33 cellular contexts compared by ENCODE assay signal in the genomic region with DNA sequence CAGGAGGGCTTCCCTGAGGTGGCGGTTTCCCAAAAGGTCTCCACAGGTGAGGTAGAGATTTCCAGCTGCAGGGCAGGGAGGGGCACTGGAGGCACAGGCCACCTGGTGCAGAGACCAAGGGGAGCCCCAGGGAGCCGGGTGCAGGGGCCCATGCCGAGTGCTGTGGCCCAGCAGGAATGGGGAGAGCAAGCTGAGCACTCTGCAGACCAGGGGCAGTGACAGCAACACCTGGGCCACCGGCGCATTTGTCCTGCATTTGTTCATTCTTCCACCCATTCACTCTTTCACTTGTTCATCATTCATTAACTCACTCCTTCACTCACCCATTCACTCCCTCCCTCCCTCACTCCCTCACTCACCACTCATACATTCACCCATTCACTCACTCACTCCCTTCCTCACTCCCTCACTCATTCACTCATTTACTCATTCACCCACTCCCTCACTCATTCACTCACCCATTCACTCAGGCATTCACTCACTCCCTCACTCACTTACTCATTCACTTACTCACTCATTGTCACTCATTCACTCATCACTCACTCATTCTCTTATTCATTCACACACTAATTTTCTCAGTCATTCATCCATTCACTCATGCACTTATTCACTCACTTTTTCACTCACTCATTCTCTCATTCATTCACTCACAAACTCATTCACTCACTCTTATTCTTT. TPM values are rescaled to one million over a fixed set of nuclear protein-coding genes. Genes with fewer than 3 reads are reported as not detected.
"Had no signal": no experiment of that assay in that cellular context is flagged by ENCODE, and none has a peak within 500 bp of the region (broad histone marks: within the 10 kb centered on the region; RNA-seq: fewer than 3 reads in every experiment).

No MANE protein-coding gene starts in this region.

- H3K27me3 ChIP-seq: neutrophil, ovary, thyroid gland, upper lobe of left lung, vagina had no signal

- H3K4me2 ChIP-seq: smooth muscle cell had no signal

- H3K36me3 Mint-ChIP-seq: activated CD4-positive, alpha-beta memory T cell treated with anti-CD3 and anti-CD28 coated beads for 36 hours; stimulated activated naive B cell treated with anti-CD40 and anti-IgM and Interleukin-4, amounts not matched to agents 10 μg/mL and 1 μg/mL and 100 μg/mL, for 72 hours had no signal

- H3K9me3 Mint-ChIP-seq: activated CD4-positive, alpha-beta memory T cell treated with anti-CD3 and anti-CD28 coated beads for 36 hours; activated CD4-positive, alpha-beta T cell treated with anti-CD3 and anti-CD28 coated beads, Interleukin-2, amount 10 ng/mL, durations not matched to agents 24 days and 14 days; activated T-helper 1 cell treated with anti-CD3 and anti-CD28 coated beads, Interleukin-12 subunit alpha, Interleukin-12 subunit beta, Interleukin-2, Interleukin-4 antibody, amounts not matched to agents 30 ng/mL and 10 ng/mL and 1 ng/mL, durations not matched to agents 14 hours and 24 hours and 36 hours; effector memory CD8-positive, alpha-beta T cell; nephron; stimulated activated naive B cell treated with anti-CD40 and anti-IgM and Interleukin-4, amounts not matched to agents 10 μg/mL and 1 μg/mL and 100 μg/mL, for 72 hours had no signal

- H3K4me3 Mint-ChIP-seq: activated CD4-positive, alpha-beta memory T cell treated with anti-CD3 and anti-CD28 coated beads for 36 hours; activated CD4-positive, alpha-beta T cell treated with anti-CD3 and anti-CD28 coated beads, Interleukin-2, amount 10 ng/mL, durations not matched to agents 24 days and 14 days; activated T-helper 1 cell treated with anti-CD3 and anti-CD28 coated beads, Interleukin-12 subunit alpha, Interleukin-12 subunit beta, Interleukin-2, Interleukin-4 antibody, amounts not matched to agents 30 ng/mL and 10 ng/mL and 1 ng/mL, durations not matched to agents 14 hours and 24 hours and 36 hours; effector memory CD8-positive, alpha-beta T cell; nephron; stimulated activated naive B cell treated with anti-CD40 and anti-IgM and Interleukin-4, amounts not matched to agents 10 μg/mL and 1 μg/mL and 100 μg/mL, for 72 hours had no signal

- ATAC-seq: effector memory CD8-positive, alpha-beta T cell; heart right ventricle; left lobe of liver; lower lobe of right lung had no signal

- H3K27ac ChIP-seq: colonic mucosa, dorsolateral prefrontal cortex, lower lobe of right lung, neutrophil, ovary, stomach, thyroid gland, upper lobe of left lung, vagina had no signal

- H3K4me1 ChIP-seq: colonic mucosa, vagina had no signal

- H3K36me3 ChIP-seq: colonic mucosa, heart right ventricle, lower lobe of right lung, neutrophil, ovary, stomach, thyroid gland, upper lobe of left lung, vagina had no signal

- FAIRE-seq: bronchial epithelial cell, endothelial cell of umbilical vein had no signal

- DNase-seq: activated CD4-positive, alpha-beta memory T cell treated with anti-CD3 and anti-CD28 coated beads for 36 hours; activated CD4-positive, alpha-beta T cell treated with anti-CD3 and anti-CD28 coated beads, Interleukin-2, amount 10 ng/mL, durations not matched to agents 24 days and 14 days; activated CD4-positive, CD25-positive, alpha-beta regulatory T cell treated with anti-CD3 and anti-CD28 coated beads, Interleukin-2, amount 50 U/mL, for 72 hours; activated CD8-positive, alpha-beta memory T cell treated with anti-CD3 and anti-CD28 coated beads, Interleukin-2, amount 50 U/mL, for 4 hours; activated gamma-delta T cell; activated naive CD4-positive, alpha-beta T cell treated with anti-CD3 and anti-CD28 coated beads, Interleukin-2, amount 50 U/mL, for 16 hours; activated T-cell treated with anti-CD3 and anti-CD28 coated beads, Interleukin-2, amount 50 U/mL, for 1 hour; anterior cingulate cortex; colonic mucosa; dorsolateral prefrontal cortex; effector memory CD8-positive, alpha-beta T cell; heart right ventricle; kidney glomerular epithelial cell; lower lobe of right lung; retina; stimulated activated CD4-positive, alpha-beta T cell treated with anti-CD3 and anti-CD28 coated beads, Interleukin-1b, Interleukin-23, amount 100 ng/mL, for 48 hours; stimulated activated naive B cell treated with anti-CD40 and anti-IgM and Interleukin-4, amounts not matched to agents 10 μg/mL and 1 μg/mL and 100 μg/mL, for 72 hours; stomach; T-helper 2 cell; thyroid gland had no signal

- H3K4me1 Mint-ChIP-seq: activated CD4-positive, alpha-beta T cell treated with anti-CD3 and anti-CD28 coated beads, Interleukin-2, amount 10 ng/mL, durations not matched to agents 24 days and 14 days; nephron; stimulated activated naive B cell treated with anti-CD40 and anti-IgM and Interleukin-4, amounts not matched to agents 10 μg/mL and 1 μg/mL and 100 μg/mL, for 72 hours had no signal

- H3K9me3 ChIP-seq: colonic mucosa, heart right ventricle, lower lobe of right lung, neutrophil, ovary, stomach, thyroid gland, upper lobe of left lung, vagina had no signal

- H3K27ac Mint-ChIP-seq: activated CD4-positive, alpha-beta memory T cell treated with anti-CD3 and anti-CD28 coated beads for 36 hours; activated CD4-positive, alpha-beta T cell treated with anti-CD3 and anti-CD28 coated beads, Interleukin-2, amount 10 ng/mL, durations not matched to agents 24 days and 14 days; activated T-helper 1 cell treated with anti-CD3 and anti-CD28 coated beads, Interleukin-12 subunit alpha, Interleukin-12 subunit beta, Interleukin-2, Interleukin-4 antibody, amounts not matched to agents 30 ng/mL and 10 ng/mL and 1 ng/mL, durations not matched to agents 14 hours and 24 hours and 36 hours; effector memory CD8-positive, alpha-beta T cell; nephron; progenitor cell of endocrine pancreas; stimulated activated naive B cell treated with anti-CD40 and anti-IgM and Interleukin-4, amounts not matched to agents 10 μg/mL and 1 μg/mL and 100 μg/mL, for 72 hours had no signal

- H3K27me3 Mint-ChIP-seq: activated CD4-positive, alpha-beta T cell treated with anti-CD3 and anti-CD28 coated beads, Interleukin-2, amount 10 ng/mL, durations not matched to agents 24 days and 14 days had no signal

- H3K4me3 ChIP-seq: colonic mucosa, dorsolateral prefrontal cortex, heart right ventricle, lower lobe of right lung, ovary, smooth muscle cell, stomach, thyroid gland, upper lobe of left lung, vagina had no signal

RNA-seq across cellular contexts. Expression of a gene that starts 16.3 kb away (rescaled TPM):
- total RNA-seq: activated CD4-positive, alpha-beta memory T cell treated with anti-CD3 and anti-CD28 coated beads for 36 hours; activated CD4-positive, alpha-beta T cell treated with anti-CD3 and anti-CD28 coated beads, Interleukin-2, amount 10 ng/mL, durations not matched to agents 24 days and 14 days; activated CD8-positive, alpha-beta memory T cell treated with anti-CD3 and anti-CD28 coated beads for 36 hours; activated T-helper 1 cell treated with anti-CD3 and anti-CD28 coated beads, Interleukin-12 subunit alpha, Interleukin-12 subunit beta, Interleukin-2, Interleukin-4 antibody, amounts not matched to agents 30 ng/mL and 10 ng/mL and 1 ng/mL, durations not matched to agents 14 hours and 24 hours and 36 hours; endothelial cell of umbilical vein; mononuclear cell had no signal
- polyA plus RNA-seq: endothelial cell of umbilical vein had no signal

RNA-seq across cellular contexts. Expression of a gene that starts 28.7 kb away (rescaled TPM):
- total RNA-seq: activated CD4-positive, alpha-beta memory T cell treated with anti-CD3 and anti-CD28 coated beads for 36 hours; activated CD4-positive, alpha-beta T cell treated with anti-CD3 and anti-CD28 coated beads, Interleukin-2, amount 10 ng/mL, durations not matched to agents 24 days and 14 days; activated CD8-positive, alpha-beta memory T cell treated with anti-CD3 and anti-CD28 coated beads for 36 hours; activated T-helper 1 cell treated with anti-CD3 and anti-CD28 coated beads, Interleukin-12 subunit alpha, Interleukin-12 subunit beta, Interleukin-2, Interleukin-4 antibody, amounts not matched to agents 30 ng/mL and 10 ng/mL and 1 ng/mL, durations not matched to agents 14 hours and 24 hours and 36 hours; colonic mucosa; endothelial cell of umbilical vein; left lobe of liver; mononuclear cell; smooth muscle cell; thyroid gland had no signal
- polyA plus RNA-seq: endothelial cell of umbilical vein had no signal
